In the genomic region with DNA sequence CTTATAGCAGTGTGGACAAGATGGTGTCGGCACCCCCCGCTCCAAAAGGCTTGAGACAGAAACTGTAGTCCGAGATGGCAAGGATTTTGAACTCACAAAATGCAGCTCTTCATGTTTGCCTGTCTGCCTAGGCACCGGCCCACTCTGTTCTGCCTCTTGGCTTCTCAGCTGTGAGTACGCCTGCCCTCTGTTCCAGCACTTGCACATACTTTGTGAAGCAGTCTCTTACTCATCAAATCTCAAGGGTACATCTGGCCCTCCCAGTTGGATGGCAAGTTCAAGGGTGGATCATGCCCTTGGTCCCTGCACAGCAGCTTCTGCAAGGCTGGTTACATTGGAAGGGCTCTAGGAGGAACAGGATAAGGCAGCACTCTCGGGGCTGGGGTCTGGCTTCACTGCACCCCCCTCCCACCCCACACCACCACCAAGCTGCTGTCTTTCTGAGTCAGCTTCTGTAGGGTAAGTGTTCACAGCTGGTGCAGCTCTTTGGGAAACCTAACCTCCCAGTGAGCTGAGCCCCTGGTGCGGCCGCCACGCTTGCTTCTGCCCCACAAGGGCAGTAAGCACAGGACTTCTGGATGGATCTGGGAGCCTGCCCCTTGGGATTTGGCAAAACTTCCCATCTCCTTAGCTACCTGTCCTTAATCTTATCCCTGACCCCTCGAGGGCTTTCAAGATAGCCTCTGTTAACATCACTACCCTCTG, we compare ENCODE assay signal across 1 cellular context.
TF ChIP-seq lines count a peak whose summit lies in the region.

No MANE protein-coding gene starts in this region.

TF ChIP-seq in WTC11, 78 proteins besides CTCF, POLR2A, EP300 and RAD21 (continued from another document):
- TF ChIP-seq, protein P1, sequence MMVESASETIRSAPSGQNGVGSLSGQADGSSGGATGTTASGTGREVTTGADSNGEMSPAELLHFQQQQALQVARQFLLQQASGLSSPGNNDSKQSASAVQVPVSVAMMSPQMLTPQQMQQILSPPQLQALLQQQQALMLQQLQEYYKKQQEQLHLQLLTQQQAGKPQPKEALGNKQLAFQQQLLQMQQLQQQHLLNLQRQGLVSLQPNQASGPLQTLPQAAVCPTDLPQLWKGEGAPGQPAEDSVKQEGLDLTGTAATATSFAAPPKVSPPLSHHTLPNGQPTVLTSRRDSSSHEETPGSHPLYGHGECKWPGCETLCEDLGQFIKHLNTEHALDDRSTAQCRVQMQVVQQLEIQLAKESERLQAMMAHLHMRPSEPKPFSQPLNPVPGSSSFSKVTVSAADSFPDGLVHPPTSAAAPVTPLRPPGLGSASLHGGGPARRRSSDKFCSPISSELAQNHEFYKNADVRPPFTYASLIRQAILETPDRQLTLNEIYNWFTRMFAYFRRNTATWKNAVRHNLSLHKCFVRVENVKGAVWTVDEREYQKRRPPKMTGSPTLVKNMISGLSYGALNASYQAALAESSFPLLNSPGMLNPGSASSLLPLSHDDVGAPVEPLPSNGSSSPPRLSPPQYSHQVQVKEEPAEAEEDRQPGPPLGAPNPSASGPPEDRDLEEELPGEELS (CRISPR knock-in tag; IDR thresholded peaks at IDR 0.05): 0 out of 2 replicates have a peak, but pooled peaks have one; percentile 19
